2 cellular contexts compared by ENCODE assay signal in the genomic region with DNA sequence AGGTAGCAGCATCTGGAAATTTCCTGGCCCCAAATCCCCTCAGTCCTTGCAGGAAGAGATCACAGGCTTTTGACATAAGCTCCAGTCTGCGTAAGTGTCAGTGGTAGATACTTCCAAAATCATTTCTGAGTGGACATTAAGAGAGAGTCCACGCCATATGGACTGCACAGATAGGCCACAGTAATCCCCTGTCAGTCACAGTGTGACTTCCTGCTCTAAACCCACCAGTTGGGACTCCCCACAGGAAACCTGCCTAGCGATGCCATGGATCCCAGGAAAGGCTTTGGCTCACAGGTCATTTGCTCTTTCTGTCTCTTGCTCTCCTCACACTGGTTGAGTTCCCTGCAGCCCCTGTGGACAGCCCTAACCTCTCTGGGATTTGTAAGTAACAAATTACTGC.
TF ChIP-seq lines count a peak whose summit lies in the region.

No MANE protein-coding gene starts in this region.

TF ChIP-seq in K562, 482 proteins besides CTCF, POLR2A, EP300 and RAD21 (continued from another document):
- peak; percentile 65 for TF ChIP-seq GABPA (tag; conservative IDR thresholded peaks at IDR 0.05; ENCODE audit: low read depth)
- TF ChIP-seq RUNX1 (IDR thresholded peaks at IDR 0.05; ENCODE audit: low read depth): no peak
- TF ChIP-seq U2AF2 (optimal IDR thresholded peaks at IDR 0.05; ENCODE audit: low read depth, low read length): no peak
- no peak for TF ChIP-seq SMC3 (conservative IDR thresholded peaks at IDR 0.05; ENCODE audit: insufficient read depth, low read depth, low read length)
- TF ChIP-seq CBFA2T2 (conservative IDR thresholded peaks at IDR 0.05): 0 out of 2 replicates have a peak, but pooled peaks have one; percentile 17
- TF ChIP-seq, protein P1, sequence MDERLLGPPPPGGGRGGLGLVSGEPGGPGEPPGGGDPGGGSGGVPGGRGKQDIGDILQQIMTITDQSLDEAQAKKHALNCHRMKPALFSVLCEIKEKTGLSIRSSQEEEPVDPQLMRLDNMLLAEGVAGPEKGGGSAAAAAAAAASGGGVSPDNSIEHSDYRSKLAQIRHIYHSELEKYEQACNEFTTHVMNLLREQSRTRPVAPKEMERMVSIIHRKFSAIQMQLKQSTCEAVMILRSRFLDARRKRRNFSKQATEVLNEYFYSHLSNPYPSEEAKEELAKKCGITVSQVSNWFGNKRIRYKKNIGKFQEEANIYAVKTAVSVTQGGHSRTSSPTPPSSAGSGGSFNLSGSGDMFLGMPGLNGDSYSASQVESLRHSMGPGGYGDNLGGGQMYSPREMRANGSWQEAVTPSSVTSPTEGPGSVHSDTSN (CRISPR knock-in tag; IDR thresholded peaks at IDR 0.05; ENCODE audit: low read depth): no peak
- TF ChIP-seq, protein P1 (tag; conservative IDR thresholded peaks at IDR 0.05; ENCODE audit: low read depth): 0 out of 2 replicates have a peak, but pooled peaks have one; percentile 22
- TF ChIP-seq ZNF3 (CRISPR knock-in tag; IDR thresholded peaks at IDR 0.05): no peak
- TF ChIP-seq, protein P2, sequence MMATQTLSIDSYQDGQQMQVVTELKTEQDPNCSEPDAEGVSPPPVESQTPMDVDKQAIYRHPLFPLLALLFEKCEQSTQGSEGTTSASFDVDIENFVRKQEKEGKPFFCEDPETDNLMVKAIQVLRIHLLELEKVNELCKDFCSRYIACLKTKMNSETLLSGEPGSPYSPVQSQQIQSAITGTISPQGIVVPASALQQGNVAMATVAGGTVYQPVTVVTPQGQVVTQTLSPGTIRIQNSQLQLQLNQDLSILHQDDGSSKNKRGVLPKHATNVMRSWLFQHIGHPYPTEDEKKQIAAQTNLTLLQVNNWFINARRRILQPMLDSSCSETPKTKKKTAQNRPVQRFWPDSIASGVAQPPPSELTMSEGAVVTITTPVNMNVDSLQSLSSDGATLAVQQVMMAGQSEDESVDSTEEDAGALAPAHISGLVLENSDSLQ (IDR thresholded peaks at IDR 0.05): peak; percentile 75
- no peak for TF ChIP-seq HEY1 (CRISPR knock-in tag; IDR thresholded peaks at IDR 0.05; ENCODE audit: borderline replicate concordance)
- TF ChIP-seq ZNF143 (CRISPR knock-in tag; IDR thresholded peaks at IDR 0.05): no peak
- no peak for TF ChIP-seq CSDE1 (IDR thresholded peaks at IDR 0.05)
- no peak for TF ChIP-seq TAF1 (IDR thresholded peaks at IDR 0.05; ENCODE audit: control insufficient read depth, extremely low read depth, insufficient read depth, low read length, severe bottlenecking)
- TF ChIP-seq, protein P3, sequence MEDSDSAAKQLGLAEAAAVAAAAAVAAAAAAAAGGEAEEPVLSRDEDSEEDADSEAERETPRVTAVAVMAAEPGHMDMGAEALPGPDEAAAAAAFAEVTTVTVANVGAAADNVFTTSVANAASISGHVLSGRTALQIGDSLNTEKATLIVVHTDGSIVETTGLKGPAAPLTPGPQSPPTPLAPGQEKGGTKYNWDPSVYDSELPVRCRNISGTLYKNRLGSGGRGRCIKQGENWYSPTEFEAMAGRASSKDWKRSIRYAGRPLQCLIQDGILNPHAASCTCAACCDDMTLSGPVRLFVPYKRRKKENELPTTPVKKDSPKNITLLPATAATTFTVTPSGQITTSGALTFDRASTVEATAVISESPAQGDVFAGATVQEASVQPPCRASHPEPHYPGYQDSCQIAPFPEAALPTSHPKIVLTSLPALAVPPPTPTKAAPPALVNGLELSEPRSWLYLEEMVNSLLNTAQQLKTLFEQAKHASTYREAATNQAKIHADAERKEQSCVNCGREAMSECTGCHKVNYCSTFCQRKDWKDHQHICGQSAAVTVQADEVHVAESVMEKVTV (CRISPR knock-in tag; IDR thresholded peaks at IDR 0.05): no peak
- peak; percentile 37; the same call in 1 of the 2 replicates for TF ChIP-seq TAL1 (IDR thresholded peaks at IDR 0.05)
- peak; percentile 31 for TF ChIP-seq CBFA2T3 (IDR thresholded peaks at IDR 0.05)

TF ChIP-seq in WTC11, 78 proteins besides CTCF, POLR2A, EP300 and RAD21:
- TF ChIP-seq, protein P4, sequence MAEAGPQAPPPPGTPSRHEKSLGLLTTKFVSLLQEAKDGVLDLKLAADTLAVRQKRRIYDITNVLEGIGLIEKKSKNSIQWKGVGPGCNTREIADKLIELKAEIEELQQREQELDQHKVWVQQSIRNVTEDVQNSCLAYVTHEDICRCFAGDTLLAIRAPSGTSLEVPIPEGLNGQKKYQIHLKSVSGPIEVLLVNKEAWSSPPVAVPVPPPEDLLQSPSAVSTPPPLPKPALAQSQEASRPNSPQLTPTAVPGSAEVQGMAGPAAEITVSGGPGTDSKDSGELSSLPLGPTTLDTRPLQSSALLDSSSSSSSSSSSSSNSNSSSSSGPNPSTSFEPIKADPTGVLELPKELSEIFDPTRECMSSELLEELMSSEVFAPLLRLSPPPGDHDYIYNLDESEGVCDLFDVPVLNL (CRISPR knock-in tag; IDR thresholded peaks at IDR 0.05; ENCODE audit: borderline replicate concordance, low read depth): no peak
- TF ChIP-seq, protein P5, sequence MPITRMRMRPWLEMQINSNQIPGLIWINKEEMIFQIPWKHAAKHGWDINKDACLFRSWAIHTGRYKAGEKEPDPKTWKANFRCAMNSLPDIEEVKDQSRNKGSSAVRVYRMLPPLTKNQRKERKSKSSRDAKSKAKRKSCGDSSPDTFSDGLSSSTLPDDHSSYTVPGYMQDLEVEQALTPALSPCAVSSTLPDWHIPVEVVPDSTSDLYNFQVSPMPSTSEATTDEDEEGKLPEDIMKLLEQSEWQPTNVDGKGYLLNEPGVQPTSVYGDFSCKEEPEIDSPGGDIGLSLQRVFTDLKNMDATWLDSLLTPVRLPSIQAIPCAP (CRISPR knock-in tag; IDR thresholded peaks at IDR 0.05): no peak
- no peak for TF ChIP-seq SOX15 (CRISPR knock-in tag; IDR thresholded peaks at IDR 0.05)
- TF ChIP-seq, protein P6, sequence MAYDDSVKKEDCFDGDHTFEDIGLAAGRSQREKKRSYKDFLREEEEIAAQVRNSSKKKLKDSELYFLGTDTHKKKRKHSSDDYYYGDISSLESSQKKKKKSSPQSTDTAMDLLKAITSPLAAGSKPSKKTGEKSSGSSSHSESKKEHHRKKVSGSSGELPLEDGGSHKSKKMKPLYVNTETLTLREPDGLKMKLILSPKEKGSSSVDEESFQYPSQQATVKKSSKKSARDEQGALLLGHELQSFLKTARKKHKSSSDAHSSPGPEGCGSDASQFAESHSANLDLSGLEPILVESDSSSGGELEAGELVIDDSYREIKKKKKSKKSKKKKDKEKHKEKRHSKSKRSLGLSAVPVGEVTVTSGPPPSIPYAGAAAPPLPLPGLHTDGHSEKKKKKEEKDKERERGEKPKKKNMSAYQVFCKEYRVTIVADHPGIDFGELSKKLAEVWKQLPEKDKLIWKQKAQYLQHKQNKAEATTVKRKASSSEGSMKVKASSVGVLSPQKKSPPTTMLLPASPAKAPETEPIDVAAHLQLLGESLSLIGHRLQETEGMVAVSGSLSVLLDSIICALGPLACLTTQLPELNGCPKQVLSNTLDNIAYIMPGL (CRISPR knock-in tag; IDR thresholded peaks at IDR 0.05): no peak
- TF ChIP-seq, protein P7, sequence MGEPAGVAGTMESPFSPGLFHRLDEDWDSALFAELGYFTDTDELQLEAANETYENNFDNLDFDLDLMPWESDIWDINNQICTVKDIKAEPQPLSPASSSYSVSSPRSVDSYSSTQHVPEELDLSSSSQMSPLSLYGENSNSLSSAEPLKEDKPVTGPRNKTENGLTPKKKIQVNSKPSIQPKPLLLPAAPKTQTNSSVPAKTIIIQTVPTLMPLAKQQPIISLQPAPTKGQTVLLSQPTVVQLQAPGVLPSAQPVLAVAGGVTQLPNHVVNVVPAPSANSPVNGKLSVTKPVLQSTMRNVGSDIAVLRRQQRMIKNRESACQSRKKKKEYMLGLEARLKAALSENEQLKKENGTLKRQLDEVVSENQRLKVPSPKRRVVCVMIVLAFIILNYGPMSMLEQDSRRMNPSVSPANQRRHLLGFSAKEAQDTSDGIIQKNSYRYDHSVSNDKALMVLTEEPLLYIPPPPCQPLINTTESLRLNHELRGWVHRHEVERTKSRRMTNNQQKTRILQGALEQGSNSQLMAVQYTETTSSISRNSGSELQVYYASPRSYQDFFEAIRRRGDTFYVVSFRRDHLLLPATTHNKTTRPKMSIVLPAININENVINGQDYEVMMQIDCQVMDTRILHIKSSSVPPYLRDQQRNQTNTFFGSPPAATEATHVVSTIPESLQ (CRISPR knock-in tag; IDR thresholded peaks at IDR 0.05): no peak
- TF ChIP-seq, protein P8, sequence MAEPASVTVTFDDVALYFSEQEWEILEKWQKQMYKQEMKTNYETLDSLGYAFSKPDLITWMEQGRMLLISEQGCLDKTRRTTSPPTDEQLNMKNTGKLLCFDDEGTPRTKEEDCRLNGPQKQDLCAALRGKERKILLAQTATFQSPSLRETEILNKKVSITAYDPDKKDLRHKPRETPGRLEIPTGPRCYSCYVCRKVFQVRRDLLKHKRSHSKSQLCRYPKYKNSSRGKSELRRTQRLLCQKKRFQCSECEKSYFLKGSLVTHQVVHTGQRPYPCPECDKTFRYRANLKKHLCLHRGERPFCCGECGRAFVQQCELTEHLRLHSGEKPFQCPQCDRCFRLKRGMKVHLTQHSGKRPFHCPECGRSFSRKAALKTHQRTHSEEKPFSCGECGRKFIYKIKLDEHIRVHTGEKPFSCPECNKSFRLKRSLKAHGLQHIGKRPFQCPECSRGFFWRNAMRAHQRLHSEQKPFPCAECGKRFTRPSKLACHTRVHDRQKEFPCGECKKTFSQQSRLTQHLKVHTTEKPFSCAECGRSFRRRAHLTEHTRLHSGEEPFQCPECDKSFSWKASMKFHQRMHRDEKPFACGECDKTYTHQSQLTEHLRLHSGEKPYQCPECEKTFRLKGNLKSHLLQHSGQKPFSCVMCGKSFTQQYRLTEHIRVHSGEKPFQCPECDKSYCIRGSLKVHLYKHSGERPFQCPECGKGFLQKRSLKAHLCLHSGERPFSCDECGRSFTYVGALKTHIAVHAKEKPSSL (CRISPR knock-in tag; conservative IDR thresholded peaks at IDR 0.05): no peak
- TF ChIP-seq, protein P9, sequence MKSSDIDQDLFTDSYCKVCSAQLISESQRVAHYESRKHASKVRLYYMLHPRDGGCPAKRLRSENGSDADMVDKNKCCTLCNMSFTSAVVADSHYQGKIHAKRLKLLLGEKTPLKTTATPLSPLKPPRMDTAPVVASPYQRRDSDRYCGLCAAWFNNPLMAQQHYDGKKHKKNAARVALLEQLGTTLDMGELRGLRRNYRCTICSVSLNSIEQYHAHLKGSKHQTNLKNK (CRISPR knock-in tag; IDR thresholded peaks at IDR 0.05): no peak
- TF ChIP-seq ATF1 (CRISPR knock-in tag; IDR thresholded peaks at IDR 0.05): no peak
- no peak for TF ChIP-seq MXD4 (CRISPR knock-in tag; IDR thresholded peaks at IDR 0.05; ENCODE audit: borderline replicate concordance)
- no peak for TF ChIP-seq RELA (CRISPR knock-in tag; IDR thresholded peaks at IDR 0.05; ENCODE audit: borderline replicate concordance)
- TF ChIP-seq, protein P10, sequence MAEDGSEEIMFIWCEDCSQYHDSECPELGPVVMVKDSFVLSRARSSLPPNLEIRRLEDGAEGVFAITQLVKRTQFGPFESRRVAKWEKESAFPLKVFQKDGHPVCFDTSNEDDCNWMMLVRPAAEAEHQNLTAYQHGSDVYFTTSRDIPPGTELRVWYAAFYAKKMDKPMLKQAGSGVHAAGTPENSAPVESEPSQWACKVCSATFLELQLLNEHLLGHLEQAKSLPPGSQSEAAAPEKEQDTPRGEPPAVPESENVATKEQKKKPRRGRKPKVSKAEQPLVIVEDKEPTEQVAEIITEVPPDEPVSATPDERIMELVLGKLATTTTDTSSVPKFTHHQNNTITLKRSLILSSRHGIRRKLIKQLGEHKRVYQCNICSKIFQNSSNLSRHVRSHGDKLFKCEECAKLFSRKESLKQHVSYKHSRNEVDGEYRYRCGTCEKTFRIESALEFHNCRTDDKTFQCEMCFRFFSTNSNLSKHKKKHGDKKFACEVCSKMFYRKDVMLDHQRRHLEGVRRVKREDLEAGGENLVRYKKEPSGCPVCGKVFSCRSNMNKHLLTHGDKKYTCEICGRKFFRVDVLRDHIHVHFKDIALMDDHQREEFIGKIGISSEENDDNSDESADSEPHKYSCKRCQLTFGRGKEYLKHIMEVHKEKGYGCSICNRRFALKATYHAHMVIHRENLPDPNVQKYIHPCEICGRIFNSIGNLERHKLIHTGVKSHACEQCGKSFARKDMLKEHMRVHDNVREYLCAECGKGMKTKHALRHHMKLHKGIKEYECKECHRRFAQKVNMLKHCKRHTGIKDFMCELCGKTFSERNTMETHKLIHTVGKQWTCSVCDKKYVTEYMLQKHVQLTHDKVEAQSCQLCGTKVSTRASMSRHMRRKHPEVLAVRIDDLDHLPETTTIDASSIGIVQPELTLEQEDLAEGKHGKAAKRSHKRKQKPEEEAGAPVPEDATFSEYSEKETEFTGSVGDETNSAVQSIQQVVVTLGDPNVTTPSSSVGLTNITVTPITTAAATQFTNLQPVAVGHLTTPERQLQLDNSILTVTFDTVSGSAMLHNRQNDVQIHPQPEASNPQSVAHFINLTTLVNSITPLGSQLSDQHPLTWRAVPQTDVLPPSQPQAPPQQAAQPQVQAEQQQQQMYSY (CRISPR knock-in tag; IDR thresholded peaks at IDR 0.05): no peak
- TF ChIP-seq CBFB (CRISPR knock-in tag; IDR thresholded peaks at IDR 0.05; ENCODE audit: low read depth): no peak
- no peak for TF ChIP-seq FOXJ3 (CRISPR knock-in tag; IDR thresholded peaks at IDR 0.05; ENCODE audit: borderline replicate concordance)
- no peak for TF ChIP-seq MYBL2 (CRISPR knock-in tag; IDR thresholded peaks at IDR 0.05)
- no peak for TF ChIP-seq RORB (CRISPR knock-in tag; IDR thresholded peaks at IDR 0.05)
- TF ChIP-seq, protein P11, sequence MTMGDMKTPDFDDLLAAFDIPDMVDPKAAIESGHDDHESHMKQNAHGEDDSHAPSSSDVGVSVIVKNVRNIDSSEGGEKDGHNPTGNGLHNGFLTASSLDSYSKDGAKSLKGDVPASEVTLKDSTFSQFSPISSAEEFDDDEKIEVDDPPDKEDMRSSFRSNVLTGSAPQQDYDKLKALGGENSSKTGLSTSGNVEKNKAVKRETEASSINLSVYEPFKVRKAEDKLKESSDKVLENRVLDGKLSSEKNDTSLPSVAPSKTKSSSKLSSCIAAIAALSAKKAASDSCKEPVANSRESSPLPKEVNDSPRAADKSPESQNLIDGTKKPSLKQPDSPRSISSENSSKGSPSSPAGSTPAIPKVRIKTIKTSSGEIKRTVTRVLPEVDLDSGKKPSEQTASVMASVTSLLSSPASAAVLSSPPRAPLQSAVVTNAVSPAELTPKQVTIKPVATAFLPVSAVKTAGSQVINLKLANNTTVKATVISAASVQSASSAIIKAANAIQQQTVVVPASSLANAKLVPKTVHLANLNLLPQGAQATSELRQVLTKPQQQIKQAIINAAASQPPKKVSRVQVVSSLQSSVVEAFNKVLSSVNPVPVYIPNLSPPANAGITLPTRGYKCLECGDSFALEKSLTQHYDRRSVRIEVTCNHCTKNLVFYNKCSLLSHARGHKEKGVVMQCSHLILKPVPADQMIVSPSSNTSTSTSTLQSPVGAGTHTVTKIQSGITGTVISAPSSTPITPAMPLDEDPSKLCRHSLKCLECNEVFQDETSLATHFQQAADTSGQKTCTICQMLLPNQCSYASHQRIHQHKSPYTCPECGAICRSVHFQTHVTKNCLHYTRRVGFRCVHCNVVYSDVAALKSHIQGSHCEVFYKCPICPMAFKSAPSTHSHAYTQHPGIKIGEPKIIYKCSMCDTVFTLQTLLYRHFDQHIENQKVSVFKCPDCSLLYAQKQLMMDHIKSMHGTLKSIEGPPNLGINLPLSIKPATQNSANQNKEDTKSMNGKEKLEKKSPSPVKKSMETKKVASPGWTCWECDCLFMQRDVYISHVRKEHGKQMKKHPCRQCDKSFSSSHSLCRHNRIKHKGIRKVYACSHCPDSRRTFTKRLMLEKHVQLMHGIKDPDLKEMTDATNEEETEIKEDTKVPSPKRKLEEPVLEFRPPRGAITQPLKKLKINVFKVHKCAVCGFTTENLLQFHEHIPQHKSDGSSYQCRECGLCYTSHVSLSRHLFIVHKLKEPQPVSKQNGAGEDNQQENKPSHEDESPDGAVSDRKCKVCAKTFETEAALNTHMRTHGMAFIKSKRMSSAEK (CRISPR knock-in tag; IDR thresholded peaks at IDR 0.05; ENCODE audit: borderline replicate concordance): no peak
